In genomic region chr1:156627313-156627880, GRCh38 we compare ENCODE assay signal across 8 cellular contexts. TPM values are rescaled to one million over a fixed set of nuclear protein-coding genes. Genes with fewer than 3 reads are reported as not detected.
DNase-seq lines count a peak whose midpoint lies in the region; ATAC-seq, FAIRE-seq and TF ChIP-seq lines count a peak whose summit lies in the region.

No MANE protein-coding gene starts in this region.

- H3K4me1 ChIP-seq in K562 (replicated peaks in 1 of 2; ENCODE audit: control insufficient read depth in 2 of 2, insufficient read depth in 2 of 2, low read length in 2 of 2) = peaks cover 3 to 25% of the 10 kb centered on the region in 2 experiments; a peak in 4 of 5 replicates

- intact Hi-C loops in K562 (cut with micrococcal nuclease) = loop anchor here (1.0 to 5.0 kb wide), 3 partner anchors 30 to 100 kb away; partner anchors contain the start of genes ISG20L2 and METTL25B

- 75% methylated on average over 2 of the region's 2 CpGs for WGBS in K562 (ENCODE audit: insufficient coverage, low coverage, missing lambda C conversion rate)

- no peak overlapping the region for H3K9ac ChIP-seq in K562 (ENCODE audit: insufficient read depth in 1 of 2, low read depth in 2 of 2, low read length in 2 of 2)

- peak; percentile 88 for TF ChIP-seq CTCF in HFF-Myc (IDR thresholded peaks at IDR 0.05; ENCODE audit: low read depth, low read length, missing control alignments)
- TF ChIP-seq CTCF in K562 (IDR thresholded peaks at IDR 0.05 in 2 of 3, conservative IDR thresholded peaks at IDR 0.05 in 1 of 3; ENCODE audit: insufficient read depth in 2 of 3, low read depth in 1 of 3, low read length in 3 of 3) = peak; percentile 86 to 89 (median 87)

- H3K9me3 ChIP-seq in K562 (replicated peaks; ENCODE audit: control insufficient read depth, insufficient read depth, low read depth, low read length) = no peaks in the 10 kb centered on the region

- H3K79me2 ChIP-seq in K562 (ENCODE audit: control insufficient read depth, insufficient read depth, low read length) = no peaks in the 10 kb centered on the region

- TF ChIP-seq EP300 in K562 (IDR thresholded peaks at IDR 0.05; ENCODE audit: low read length) = no peak

- POLR2A ChIA-PET in K562 (lab: Yijun Ruan, JAX) = interaction anchor here (0.6 to 1.4 kb wide), 9 partner anchors 9 to 220 kb away, joined by 3 to 4 read pairs (median 3); partner anchors contain the start of genes ISG20L2, METTL25B and MRPL24

- in situ Hi-C loops in K562 (cut with MboI) = no loop called here

- DNase-seq in DMS153 (lab: John Stamatoyannopoulos, UW) = peak; percentile 25
- DNase-seq in HFF-Myc (ENCODE audit: extremely low read depth, low read depth) = no peak
- peak; percentile 41 for DNase-seq in NOMO-1 treated with DMSO at 0.1 percent for 48 hours (lab: John Stamatoyannopoulos, UW; ENCODE audit: unreplicated experiment)
- DNase-seq in K562 (ENCODE audit: extremely low read depth in 1 of 4, low spot score in 3 of 4) = peak; percentile 46 to 82 (median 54)
- peak; percentile 74 for DNase-seq in medulla oblongata (ENCODE audit: extremely low spot score)
- DNase-seq in KG1 (lab: John Stamatoyannopoulos, UW) = no peak

- no peak overlapping the region for H3K27ac ChIP-seq in K562 (ENCODE audit: extremely low read depth, low read depth, low read length)

- no TSS peak for BruUV-seq in K562 (replicated peaks; lab: Mats Ljungman, UMichigan)

- peak; percentile 30 for ATAC-seq in K562
- ATAC-seq in GM21360 (IDR thresholded peaks at IDR 0.05; ENCODE audit: unreplicated experiment) = no peak
- no peak for ATAC-seq in HG03565 (IDR thresholded peaks at IDR 0.05; ENCODE audit: unreplicated experiment)

- H3K9me1 ChIP-seq in K562 (ENCODE audit: control insufficient read depth, insufficient read depth, low read length) = no peaks in the 10 kb centered on the region

- H2AFZ ChIP-seq in K562 (ENCODE audit: low read depth, low read length) = no peak overlapping the region

- TF ChIP-seq RAD21 in K562 (CRISPR knock-in tag; conservative IDR thresholded peaks at IDR 0.05 in 1 of 2, IDR thresholded peaks at IDR 0.05 in 1 of 2) = peak; percentile 48 to 80

- CTCF ChIA-PET in K562 (lab: Yijun Ruan, JAX; ENCODE audit: low intra/inter-chr PET ratio) = interaction anchor here (0.7 to 4.0 kb wide), 9 partner anchors 27 to 466 kb away, joined by 3 to 58 read pairs (median 4); partner anchors contain the start of genes CRABP2 and NES

- FAIRE-seq in K562 (lab: Jason Lieb, UNC) = peak; percentile 85

- H3K4me3 ChIP-seq in HFF-Myc (replicated peaks; ENCODE audit: low read depth, low read length) (no peak overlapping the region), K562 (no peak overlapping the region)

- H3K36me3 ChIP-seq in K562 (ENCODE audit: control insufficient read depth, insufficient read depth, low read length) = no peaks in the 10 kb centered on the region

- no peak for TF ChIP-seq POLR2A in K562 (conservative IDR thresholded peaks at IDR 0.05)

- peaks cover 9 to 10% of the 10 kb centered on the region in 2 experiments; a peak in 3 of 5 replicates for H3K27me3 ChIP-seq in K562 (ENCODE audit: control insufficient read depth in 2 of 2, insufficient read depth in 2 of 2, low read length in 2 of 2)

- H4K20me1 ChIP-seq in K562 (replicated peaks; ENCODE audit: control insufficient read depth, insufficient read depth, low read length) = peaks cover 4% of the 10 kb centered on the region; the same call in 1 of the 2 replicates

- H3K4me2 ChIP-seq in K562 (ENCODE audit: insufficient read depth, low read length) = no peak overlapping the region

RNA-seq across cellular contexts. Expression of gene HAPLN2, which starts 8.2 kb away (rescaled TPM):
- total RNA-seq in K562 (2011; cell fraction: chromatin; rRNA removed; ENCODE audit: low replicate concordance) = 1.4 TPM in 1 of 2 replicates, not detected in the other
- 3.0 TPM in 2 replicates for total RNA-seq in K562 (2011; cell fraction: nucleolus; rRNA removed)
- 0.53 and 0.88 TPM in 2 replicates for total RNA-seq in K562 (2011; cell fraction: nucleoplasm; rRNA removed)
- total RNA-seq in K562 (2014; rRNA removed) (3.1 and 3.8 TPM in 2 replicates), K562 (2014; rRNA removed; fragmentation: Illumina TruSeq; extraction: Trizol) (not detected in 2 replicates), K562 (2015; rRNA removed; fragmentation: Illumina TruSeq; extraction: Trizol) (0.14 and 0.19 TPM in 2 replicates), K562 (2021) (3.6 and 5.2 TPM in 2 replicates)
- polyA plus RNA-seq in K562 (2011; rRNA removed) (0.39 and 0.76 TPM in 2 replicates), K562 (2014; fragmentation: Illumina TruSeq; extraction: Trizol) (0.17 TPM in 1 of 2 replicates, not detected in the other), K562 (2014; fragmentation: Nextera tagmentation; extraction: Ambion mirVana) (not detected), K562 (2014; rRNA removed) (4.4 and 4.5 TPM in 2 replicates)
- polyA plus RNA-seq in K562 (2011; cell fraction: cytosol; rRNA removed) = 1.3 and 4.1 TPM in 2 replicates
- 6.5 and 10.9 TPM in 2 replicates for polyA plus RNA-seq in K562 (2011; cell fraction: nucleus; rRNA removed)
- polyA plus RNA-seq in K562 (2012) = 0.95 and 3.3 TPM in 2 replicates
- polyA minus RNA-seq in K562 (2011; rRNA and poly(A)+ RNA removed) = 0.35 TPM in 1 of 2 replicates, not detected in the other
- not detected in 2 replicates for polyA minus RNA-seq in K562 (2011; cell fraction: cytosol; rRNA and poly(A)+ RNA removed)
- 3.1 and 3.8 TPM in 2 replicates for polyA minus RNA-seq in K562 (2011; cell fraction: nucleus; rRNA and poly(A)+ RNA removed)

RNA-seq across cellular contexts. Expression of gene BCAN, which starts 14.5 kb away (rescaled TPM):
- total RNA-seq in K562 (2011; cell fraction: chromatin; rRNA removed; ENCODE audit: low replicate concordance) = 0.12 TPM in 1 of 2 replicates, not detected in the other
- 0.17 and 0.26 TPM in 2 replicates for total RNA-seq in K562 (2011; cell fraction: nucleolus; rRNA removed)
- total RNA-seq in K562 (2011; cell fraction: nucleoplasm; rRNA removed) = not detected in 2 replicates
- total RNA-seq in K562 (2014; rRNA removed) (0.12 TPM in 1 of 2 replicates, not detected in the other), K562 (2014; rRNA removed; fragmentation: Illumina TruSeq; extraction: Trizol) (not detected in 2 replicates), K562 (2015; rRNA removed; fragmentation: Illumina TruSeq; extraction: Trizol) (0.08 TPM in 1 of 2 replicates, not detected in the other), K562 (2021) (0.22 TPM in 1 of 2 replicates, not detected in the other)
- polyA plus RNA-seq in K562 (2011; rRNA removed) (0.06 and 0.09 TPM in 2 replicates), K562 (2014; fragmentation: Illumina TruSeq; extraction: Trizol) (0.19 and 0.33 TPM in 2 replicates), K562 (2014; fragmentation: Nextera tagmentation; extraction: Ambion mirVana) (under 1 TPM in 1 of 2 experiments, not detected in 1; 0.04 TPM), K562 (2014; rRNA removed) (0.22 and 0.23 TPM in 2 replicates)
- 0.04 and 0.25 TPM in 2 replicates for polyA plus RNA-seq in K562 (2011; cell fraction: cytosol; rRNA removed)
- polyA plus RNA-seq in K562 (2011; cell fraction: nucleus; rRNA removed) = 0.06 and 0.21 TPM in 2 replicates
- polyA plus RNA-seq in K562 (2012) = 0.35 and 0.52 TPM in 2 replicates
- not detected in 2 replicates for polyA minus RNA-seq in K562 (2011; rRNA and poly(A)+ RNA removed)
- polyA minus RNA-seq in K562 (2011; cell fraction: cytosol; rRNA and poly(A)+ RNA removed) = not detected in 2 replicates
- not detected in 2 replicates for polyA minus RNA-seq in K562 (2011; cell fraction: nucleus; rRNA and poly(A)+ RNA removed)

RNA-seq across cellular contexts. Expression of gene GPATCH4, which starts 26.1 kb away (rescaled TPM):
- total RNA-seq in K562 (2011; cell fraction: chromatin; rRNA removed; ENCODE audit: low replicate concordance) = 75.8 and 111 TPM in 2 replicates
- 69.5 and 70.0 TPM in 2 replicates for total RNA-seq in K562 (2011; cell fraction: nucleolus; rRNA removed)
- 69.2 and 102 TPM in 2 replicates for total RNA-seq in K562 (2011; cell fraction: nucleoplasm; rRNA removed)
- total RNA-seq in K562 (2014; rRNA removed) (43.7 and 47.5 TPM in 2 replicates), K562 (2014; rRNA removed; fragmentation: Illumina TruSeq; extraction: Trizol) (73.1 and 76.5 TPM in 2 replicates), K562 (2015; rRNA removed; fragmentation: Illumina TruSeq; extraction: Trizol) (75.8 and 79.5 TPM in 2 replicates), K562 (2021) (45.8 and 51.4 TPM in 2 replicates)
- polyA plus RNA-seq in K562 (2011; rRNA removed) (51.5 and 57.9 TPM in 2 replicates), K562 (2014; fragmentation: Illumina TruSeq; extraction: Trizol) (94.7 and 105 TPM in 2 replicates), K562 (2014; fragmentation: Nextera tagmentation; extraction: Ambion mirVana) (10 to 100 TPM; 82.1 to 90.8 TPM), K562 (2014; rRNA removed) (53.9 and 59.3 TPM in 2 replicates)
- polyA plus RNA-seq in K562 (2011; cell fraction: cytosol; rRNA removed) = 29.4 and 32.0 TPM in 2 replicates
- 51.1 and 51.7 TPM in 2 replicates for polyA plus RNA-seq in K562 (2011; cell fraction: nucleus; rRNA removed)
- 27.1 and 86.2 TPM in 2 replicates for polyA plus RNA-seq in K562 (2012)
- 72.9 and 74.3 TPM in 2 replicates for polyA minus RNA-seq in K562 (2011; rRNA and poly(A)+ RNA removed)
- polyA minus RNA-seq in K562 (2011; cell fraction: cytosol; rRNA and poly(A)+ RNA removed) = 17.4 and 29.2 TPM in 2 replicates
- 49.8 and 60.9 TPM in 2 replicates for polyA minus RNA-seq in K562 (2011; cell fraction: nucleus; rRNA and poly(A)+ RNA removed)

RNA-seq across cellular contexts. Expression of gene NAXE, which starts 35.8 kb away (rescaled TPM):
- 43.8 and 126 TPM in 2 replicates for total RNA-seq in K562 (2011; cell fraction: chromatin; rRNA removed; ENCODE audit: low replicate concordance)
- total RNA-seq in K562 (2011; cell fraction: nucleolus; rRNA removed) = 112 and 139 TPM in 2 replicates
- total RNA-seq in K562 (2011; cell fraction: nucleoplasm; rRNA removed) = 102 TPM in 2 replicates
- total RNA-seq in K562 (2014; rRNA removed) (122 and 150 TPM in 2 replicates), K562 (2014; rRNA removed; fragmentation: Illumina TruSeq; extraction: Trizol) (76.6 and 99.9 TPM in 2 replicates), K562 (2015; rRNA removed; fragmentation: Illumina TruSeq; extraction: Trizol) (90.0 and 93.1 TPM in 2 replicates), K562 (2021) (112 and 113 TPM in 2 replicates)
- polyA plus RNA-seq in K562 (2011; rRNA removed) (38.4 and 66.9 TPM in 2 replicates), K562 (2014; fragmentation: Illumina TruSeq; extraction: Trizol) (136 and 137 TPM in 2 replicates), K562 (2014; fragmentation: Nextera tagmentation; extraction: Ambion mirVana) (10 to 100 TPM; 27.3 to 38.2 TPM), K562 (2014; rRNA removed) (77.2 and 85.8 TPM in 2 replicates)
- 81.6 and 136 TPM in 2 replicates for polyA plus RNA-seq in K562 (2011; cell fraction: cytosol; rRNA removed)
- 82.3 and 92.2 TPM in 2 replicates for polyA plus RNA-seq in K562 (2011; cell fraction: nucleus; rRNA removed)
- polyA plus RNA-seq in K562 (2012) = 106 and 111 TPM in 2 replicates
- 31.2 and 45.6 TPM in 2 replicates for polyA minus RNA-seq in K562 (2011; rRNA and poly(A)+ RNA removed)
- 23.6 and 34.6 TPM in 2 replicates for polyA minus RNA-seq in K562 (2011; cell fraction: cytosol; rRNA and poly(A)+ RNA removed)
- polyA minus RNA-seq in K562 (2011; cell fraction: nucleus; rRNA and poly(A)+ RNA removed) = 40.1 and 65.3 TPM in 2 replicates

RNA-seq across cellular contexts. Expression of gene TTC24, which starts 47.9 kb away (rescaled TPM):
- not detected in 2 replicates for total RNA-seq in K562 (2011; cell fraction: chromatin; rRNA removed; ENCODE audit: low replicate concordance)
- not detected in 2 replicates for total RNA-seq in K562 (2011; cell fraction: nucleolus; rRNA removed)
- not detected in 2 replicates for total RNA-seq in K562 (2011; cell fraction: nucleoplasm; rRNA removed)
- total RNA-seq in K562 (2014; rRNA removed) (not detected in 2 replicates), K562 (2014; rRNA removed; fragmentation: Illumina TruSeq; extraction: Trizol) (not detected in 2 replicates), K562 (2015; rRNA removed; fragmentation: Illumina TruSeq; extraction: Trizol) (not detected in 2 replicates), K562 (2021) (not detected in 2 replicates)
- polyA plus RNA-seq in K562 (2011; rRNA removed) (not detected in 2 replicates), K562 (2014; fragmentation: Illumina TruSeq; extraction: Trizol) (not detected in 2 replicates), K562 (2014; fragmentation: Nextera tagmentation; extraction: Ambion mirVana) (not detected), K562 (2014; rRNA removed) (not detected in 2 replicates)
- not detected in 2 replicates for polyA plus RNA-seq in K562 (2011; cell fraction: cytosol; rRNA removed)
- not detected in 2 replicates for polyA plus RNA-seq in K562 (2011; cell fraction: nucleus; rRNA removed)
- polyA plus RNA-seq in K562 (2012) = not detected in 2 replicates
- polyA minus RNA-seq in K562 (2011; rRNA and poly(A)+ RNA removed) = not detected in 2 replicates
- polyA minus RNA-seq in K562 (2011; cell fraction: cytosol; rRNA and poly(A)+ RNA removed) = not detected in 2 replicates
- not detected in 2 replicates for polyA minus RNA-seq in K562 (2011; cell fraction: nucleus; rRNA and poly(A)+ RNA removed)

Comparison
In these comparisons a context has a peak if more than half of its experiments do, and no peak if none do; other contexts are left out.
1. DNase-seq: peak in DMS153 (single experiment), NOMO-1 treated with DMSO at 0.1 percent for 48 hours (single experiment), K562 (4 of 4) and medulla oblongata (single experiment); none in HFF-Myc (single experiment) and KG1 (single experiment).